32 cellular contexts compared by ENCODE assay signal in the genomic region with DNA sequence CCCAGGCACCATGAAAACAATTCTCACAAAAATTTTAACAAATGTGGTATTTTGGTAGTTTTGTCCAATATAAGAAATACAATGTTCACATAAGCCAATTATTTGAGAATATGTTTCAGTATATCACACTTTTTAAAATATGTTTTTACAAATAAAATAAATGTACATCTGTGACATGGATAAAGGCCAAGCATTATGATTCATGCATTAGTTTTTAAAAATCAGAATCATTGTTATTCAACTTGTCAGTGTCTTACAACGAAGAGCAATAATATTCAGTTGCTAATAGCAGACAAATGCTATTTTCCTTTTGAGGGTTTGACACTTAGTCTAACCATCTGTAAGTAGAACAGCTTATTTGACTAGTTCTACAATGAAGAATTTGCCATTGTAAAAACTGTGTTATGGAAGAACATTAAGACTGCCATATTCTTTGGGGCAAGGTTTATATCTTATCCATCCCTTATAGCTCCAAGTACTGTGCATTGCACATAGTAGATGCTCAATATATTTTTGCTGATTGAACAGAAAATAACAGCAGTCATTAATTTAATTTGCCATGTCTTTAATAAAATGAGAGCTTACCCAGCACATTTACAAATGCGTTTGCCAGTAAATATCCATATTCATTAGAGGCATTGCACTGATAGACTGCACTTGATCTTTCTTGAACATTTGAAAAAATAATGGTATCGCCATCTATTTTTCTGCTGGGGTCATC.
"Had no signal": no experiment of that assay in that cellular context is flagged by ENCODE, and none has a peak within 500 bp of the region (broad histone marks: within the 10 kb centered on the region; RNA-seq: fewer than 3 reads in every experiment).

No MANE protein-coding gene starts in this region.

- H3K27me3 ChIP-seq: adrenal gland, body of pancreas, cardiac muscle cell, colonic mucosa, dorsolateral prefrontal cortex, esophagus muscularis mucosa, gastroesophageal sphincter, heart right ventricle had no signal

- ATAC-seq: activated CD4-positive, alpha-beta T cell treated with anti-CD3 and anti-CD28 coated beads for 36 hours; activated CD8-positive, alpha-beta memory T cell treated with anti-CD3 and anti-CD28 coated beads, Interleukin-2, amount 10 ng/mL, durations not matched to agents 7 days and 5 days; activated CD8-positive, alpha-beta T cell treated with anti-CD3 and anti-CD28 coated beads, Interleukin-2, amount 10 ng/mL, durations not matched to agents 7 days and 5 days; activated naive CD8-positive, alpha-beta T cell treated with anti-CD3 and anti-CD28 coated beads, Interleukin-2, amount 50 U/mL, for 24 hours; body of pancreas; gastroesophageal sphincter; heart right ventricle had no signal

- H3K4me3 ChIP-seq: adrenal gland, body of pancreas, cardiac muscle cell, colonic mucosa, dorsolateral prefrontal cortex, esophagus muscularis mucosa, gastroesophageal sphincter, heart right ventricle had no signal

- DNase-seq: activated CD4-positive, alpha-beta memory T cell treated with anti-CD3 and anti-CD28 coated beads for 36 hours; activated CD4-positive, alpha-beta T cell treated with anti-CD3 and anti-CD28 coated beads for 36 hours; activated CD4-positive, alpha-beta T cell treated with anti-CD3 and anti-CD28 coated beads, Interleukin-2, amount 10 ng/mL, durations not matched to agents 24 days and 14 days; activated CD4-positive, CD25-positive, alpha-beta regulatory T cell; activated CD4-positive, CD25-positive, alpha-beta regulatory T cell treated with anti-CD3 and anti-CD28 coated beads, Interleukin-2, amount 50 U/mL, for 72 hours; activated CD8-positive, alpha-beta memory T cell treated with anti-CD3 and anti-CD28 coated beads, Interleukin-2, amount 10 ng/mL, durations not matched to agents 7 days and 5 days; activated CD8-positive, alpha-beta memory T cell treated with anti-CD3 and anti-CD28 coated beads, Interleukin-2, amount 50 U/mL, for 4 hours; activated CD8-positive, alpha-beta T cell treated with anti-CD3 and anti-CD28 coated beads, Interleukin-2, amount 10 ng/mL, durations not matched to agents 7 days and 5 days; activated effector memory CD4-positive, alpha-beta T cell treated with anti-CD3 and anti-CD28 coated beads, Interleukin-2, amount 50 U/mL, for 16 hours; activated naive CD4-positive, alpha-beta T cell treated with anti-CD3 and anti-CD28 coated beads for 36 hours; activated naive CD8-positive, alpha-beta T cell treated with anti-CD3 and anti-CD28 coated beads for 36 hours; activated naive CD8-positive, alpha-beta T cell treated with anti-CD3 and anti-CD28 coated beads, Interleukin-2, amount 50 U/mL, for 24 hours; activated T-cell treated with anti-CD3 and anti-CD28 coated beads, Interleukin-2, amount 50 U/mL, for 1 hour; activated T-cell treated with anti-CD3 and anti-CD28 coated beads, Interleukin-2, amount 50 U/mL, for 48 hours; adrenal gland; amygdala; aorta; body of pancreas; central memory CD4-positive, alpha-beta T cell; cerebellar nuclear complex; colonic mucosa; dorsolateral prefrontal cortex; effector memory CD4-positive, alpha-beta T cell; endodermal cell; erythroblast; foreskin melanocyte; heart right ventricle; hippocampal formation; T-helper 2 cell had no signal

- H3K9me3 ChIP-seq: adrenal gland, body of pancreas, colonic mucosa, esophagus muscularis mucosa, gastroesophageal sphincter, heart right ventricle had no signal

- H3K27ac ChIP-seq: adrenal gland, body of pancreas, cardiac muscle cell, colonic mucosa, esophagus muscularis mucosa, gastroesophageal sphincter, heart right ventricle had no signal

- H3K4me1 ChIP-seq: body of pancreas, colonic mucosa, esophagus muscularis mucosa, gastroesophageal sphincter, heart right ventricle had no signal

- H3K36me3 ChIP-seq: adrenal gland, cardiac muscle cell, colonic mucosa, esophagus muscularis mucosa, gastroesophageal sphincter, heart right ventricle had no signal
